Comparison of ENCODE assay signal across 40 cellular contexts in genomic region chr11:25244126-25244525, GRCh38.
"Had no signal": no experiment of that assay in that cellular context is flagged by ENCODE, and none has a peak within 500 bp of the region (broad histone marks: within the 10 kb centered on the region; RNA-seq: fewer than 3 reads in every experiment).

No MANE protein-coding gene starts in this region.

- H3K9me3 Mint-ChIP-seq: activated naive CD4-positive, alpha-beta T cell treated with anti-CD3 and anti-CD28 coated beads, Interleukin-2, amount 50 U/mL, for 24 hours had no signal

- H3K27me3 ChIP-seq: adrenal gland, ascending aorta, body of pancreas, brain microvascular endothelial cell, breast epithelium, cardiac muscle cell had no signal

- H3K36me3 ChIP-seq: adrenal gland, ascending aorta, brain microvascular endothelial cell, breast epithelium, cardiac muscle cell had no signal

- FAIRE-seq: astrocyte, bronchial epithelial cell had no signal

- H3K27ac Mint-ChIP-seq: activated naive CD4-positive, alpha-beta T cell treated with anti-CD3 and anti-CD28 coated beads for 36 hours; activated naive CD4-positive, alpha-beta T cell treated with anti-CD3 and anti-CD28 coated beads, Interleukin-2, amount 10 ng/mL, durations not matched to agents 7 days and 5 days; activated naive CD4-positive, alpha-beta T cell treated with anti-CD3 and anti-CD28 coated beads, Interleukin-2, amount 50 U/mL, for 24 hours; activated naive CD4-positive, alpha-beta T cell treated with anti-CD3 and anti-CD28 coated beads, Interleukin-2, amount 50 U/mL, for 72 hours; activated naive CD8-positive, alpha-beta T cell; activated naive CD8-positive, alpha-beta T cell treated with anti-CD3 and anti-CD28 coated beads for 36 hours; activated naive CD8-positive, alpha-beta T cell treated with anti-CD3 and anti-CD28 coated beads, Interleukin-2, amount 10 ng/mL, durations not matched to agents 7 days and 5 days; activated naive CD8-positive, alpha-beta T cell treated with anti-CD3 and anti-CD28 coated beads, Interleukin-2, amount 50 U/mL, for 24 hours; activated T-cell treated with anti-CD3 and anti-CD28 coated beads, Interleukin-2, amount 50 U/mL, for 24 hours; activated T-cell treated with anti-CD3 and anti-CD28 coated beads, Interleukin-2, amount 50 U/mL, for 72 hours; activated T-helper 1 cell treated with anti-CD3 and anti-CD28 coated beads, Interleukin-12 subunit alpha, Interleukin-12 subunit beta, Interleukin-2, Interleukin-4 antibody, amounts not matched to agents 30 ng/mL and 10 ng/mL and 1 ng/mL, durations not matched to agents 14 hours and 24 hours and 36 hours; activated T-helper 17 cell treated with anti-CD3 and anti-CD28 coated beads, Interleukin-2, amount 50 U/mL, for 72 hours; activated T-helper 2 cell treated with anti-CD3 and anti-CD28 coated beads, Interferon-gamma antibody, Interleukin-2, Interleukin-4, amounts not matched to agents 10 μg/mL and 5 μg/mL and 100 μg/mL, durations not matched to agents 14 hours and 24 hours and 36 hours; brain had no signal

- H3K9me3 ChIP-seq: adrenal gland, ascending aorta, body of pancreas, breast epithelium had no signal

- H3K4me1 Mint-ChIP-seq: activated naive CD4-positive, alpha-beta T cell treated with anti-CD3 and anti-CD28 coated beads, Interleukin-2, amount 10 ng/mL, durations not matched to agents 7 days and 5 days; activated naive CD4-positive, alpha-beta T cell treated with anti-CD3 and anti-CD28 coated beads, Interleukin-2, amount 50 U/mL, for 24 hours; activated naive CD8-positive, alpha-beta T cell treated with anti-CD3 and anti-CD28 coated beads for 36 hours; activated naive CD8-positive, alpha-beta T cell treated with anti-CD3 and anti-CD28 coated beads, Interleukin-2, amount 10 ng/mL, durations not matched to agents 7 days and 5 days; activated naive CD8-positive, alpha-beta T cell treated with anti-CD3 and anti-CD28 coated beads, Interleukin-2, amount 50 U/mL, for 24 hours; activated T-helper 17 cell treated with anti-CD3 and anti-CD28 coated beads, Interleukin-2, amount 50 U/mL, for 72 hours; brain; central memory CD8-positive, alpha-beta T cell had no signal

- DNase-seq: activated effector memory CD4-positive, alpha-beta T cell treated with anti-CD3 and anti-CD28 coated beads, Interleukin-2, amount 50 U/mL, for 16 hours; activated effector memory CD4-positive, alpha-beta T cell treated with Interleukin-2 at 50 U/mL for 16 hours; activated gamma-delta T cell; activated gamma-delta T cell treated with Interleukin-2 at 50 U/mL for 16 hours; activated naive CD4-positive, alpha-beta T cell; activated naive CD4-positive, alpha-beta T cell treated with anti-CD3 and anti-CD28 coated beads for 36 hours; activated naive CD4-positive, alpha-beta T cell treated with anti-CD3 and anti-CD28 coated beads, Interleukin-2, amount 10 ng/mL, durations not matched to agents 7 days and 5 days; activated naive CD4-positive, alpha-beta T cell treated with anti-CD3 and anti-CD28 coated beads, Interleukin-2, amount 50 U/mL, for 16 hours; activated naive CD4-positive, alpha-beta T cell treated with Interleukin-2 at 50 U/mL for 16 hours; activated naive CD8-positive, alpha-beta T cell treated with anti-CD3 and anti-CD28 coated beads for 36 hours; activated naive CD8-positive, alpha-beta T cell treated with anti-CD3 and anti-CD28 coated beads, Interleukin-2, amount 10 ng/mL, durations not matched to agents 7 days and 5 days; activated naive CD8-positive, alpha-beta T cell treated with anti-CD3 and anti-CD28 coated beads, Interleukin-2, amount 50 U/mL, for 24 hours; activated T-cell treated with anti-CD3 and anti-CD28 coated beads, Interleukin-2, amount 50 U/mL, for 1 hour; activated T-cell treated with anti-CD3 and anti-CD28 coated beads, Interleukin-2, amount 50 U/mL, for 24 hours; activated T-cell treated with anti-CD3 and anti-CD28 coated beads, Interleukin-2, amount 50 U/mL, for 4 hours; activated T-cell treated with anti-CD3 and anti-CD28 coated beads, Interleukin-2, amount 50 U/mL, for 48 hours; activated T-cell treated with anti-CD3 and anti-CD28 coated beads, Interleukin-2, amount 50 U/mL, for 72 hours; adrenal gland; amniotic stem cell; amygdala; anterior cingulate cortex; aorta; body of pancreas; brain microvascular endothelial cell; caudate nucleus; central memory CD4-positive, alpha-beta T cell; cerebellar nuclear complex had no signal

- H3K36me3 Mint-ChIP-seq: activated naive CD4-positive, alpha-beta T cell treated with anti-CD3 and anti-CD28 coated beads, Interleukin-2, amount 10 ng/mL, durations not matched to agents 7 days and 5 days; activated naive CD4-positive, alpha-beta T cell treated with anti-CD3 and anti-CD28 coated beads, Interleukin-2, amount 50 U/mL, for 24 hours; activated naive CD4-positive, alpha-beta T cell treated with anti-CD3 and anti-CD28 coated beads, Interleukin-2, amount 50 U/mL, for 72 hours; activated naive CD8-positive, alpha-beta T cell; activated naive CD8-positive, alpha-beta T cell treated with anti-CD3 and anti-CD28 coated beads for 36 hours; activated naive CD8-positive, alpha-beta T cell treated with anti-CD3 and anti-CD28 coated beads, Interleukin-2, amount 10 ng/mL, durations not matched to agents 7 days and 5 days; brain had no signal

- H3K4me3 Mint-ChIP-seq: activated naive CD4-positive, alpha-beta T cell treated with anti-CD3 and anti-CD28 coated beads for 36 hours; activated naive CD4-positive, alpha-beta T cell treated with anti-CD3 and anti-CD28 coated beads, Interleukin-2, amount 10 ng/mL, durations not matched to agents 7 days and 5 days; activated naive CD4-positive, alpha-beta T cell treated with anti-CD3 and anti-CD28 coated beads, Interleukin-2, amount 50 U/mL, for 24 hours; activated naive CD8-positive, alpha-beta T cell; activated naive CD8-positive, alpha-beta T cell treated with anti-CD3 and anti-CD28 coated beads for 36 hours; activated naive CD8-positive, alpha-beta T cell treated with anti-CD3 and anti-CD28 coated beads, Interleukin-2, amount 10 ng/mL, durations not matched to agents 7 days and 5 days; activated naive CD8-positive, alpha-beta T cell treated with anti-CD3 and anti-CD28 coated beads, Interleukin-2, amount 50 U/mL, for 24 hours; activated T-cell treated with anti-CD3 and anti-CD28 coated beads, Interleukin-2, amount 50 U/mL, for 24 hours; activated T-cell treated with anti-CD3 and anti-CD28 coated beads, Interleukin-2, amount 50 U/mL, for 4 hours; activated T-cell treated with anti-CD3 and anti-CD28 coated beads, Interleukin-2, amount 50 U/mL, for 72 hours; activated T-helper 1 cell treated with anti-CD3 and anti-CD28 coated beads, Interleukin-12 subunit alpha, Interleukin-12 subunit beta, Interleukin-2, Interleukin-4 antibody, amounts not matched to agents 30 ng/mL and 10 ng/mL and 1 ng/mL, durations not matched to agents 14 hours and 24 hours and 36 hours; activated T-helper 17 cell treated with anti-CD3 and anti-CD28 coated beads, Interleukin-2, amount 50 U/mL, for 72 hours; brain; central memory CD8-positive, alpha-beta T cell had no signal

- H3K27ac ChIP-seq: adrenal gland, ascending aorta, body of pancreas, brain microvascular endothelial cell, breast epithelium, cardiac muscle cell had no signal

- H3K4me3 ChIP-seq: adrenal gland, ascending aorta, body of pancreas, breast epithelium, cardiac muscle cell had no signal

- H3K27me3 Mint-ChIP-seq: activated naive CD4-positive, alpha-beta T cell treated with anti-CD3 and anti-CD28 coated beads, Interleukin-2, amount 10 ng/mL, durations not matched to agents 7 days and 5 days; activated naive CD4-positive, alpha-beta T cell treated with anti-CD3 and anti-CD28 coated beads, Interleukin-2, amount 50 U/mL, for 24 hours; activated naive CD8-positive, alpha-beta T cell; activated naive CD8-positive, alpha-beta T cell treated with anti-CD3 and anti-CD28 coated beads for 36 hours; activated naive CD8-positive, alpha-beta T cell treated with anti-CD3 and anti-CD28 coated beads, Interleukin-2, amount 10 ng/mL, durations not matched to agents 7 days and 5 days; activated naive CD8-positive, alpha-beta T cell treated with anti-CD3 and anti-CD28 coated beads, Interleukin-2, amount 50 U/mL, for 24 hours; activated T-cell treated with anti-CD3 and anti-CD28 coated beads, Interleukin-2, amount 50 U/mL, for 24 hours; activated T-helper 17 cell treated with anti-CD3 and anti-CD28 coated beads, Interleukin-2, amount 50 U/mL, for 72 hours; brain; central memory CD8-positive, alpha-beta T cell had no signal

- H3K4me1 ChIP-seq: adrenal gland, ascending aorta, body of pancreas, breast epithelium had no signal

- ATAC-seq: activated naive CD4-positive, alpha-beta T cell treated with anti-CD3 and anti-CD28 coated beads, Interleukin-2, amount 50 U/mL, for 72 hours; activated naive CD8-positive, alpha-beta T cell treated with anti-CD3 and anti-CD28 coated beads, Interleukin-2, amount 50 U/mL, for 24 hours; activated T-cell treated with anti-CD3 and anti-CD28 coated beads, Interleukin-2, amount 50 U/mL, for 4 hours; activated T-cell treated with anti-CD3 and anti-CD28 coated beads, Interleukin-2, amount 50 U/mL, for 72 hours; activated T-helper 17 cell treated with anti-CD3 and anti-CD28 coated beads, Interleukin-2, amount 50 U/mL, for 72 hours; body of pancreas had no signal
